Comparison of ENCODE assay signal across 1 cellular context in the genomic region with DNA sequence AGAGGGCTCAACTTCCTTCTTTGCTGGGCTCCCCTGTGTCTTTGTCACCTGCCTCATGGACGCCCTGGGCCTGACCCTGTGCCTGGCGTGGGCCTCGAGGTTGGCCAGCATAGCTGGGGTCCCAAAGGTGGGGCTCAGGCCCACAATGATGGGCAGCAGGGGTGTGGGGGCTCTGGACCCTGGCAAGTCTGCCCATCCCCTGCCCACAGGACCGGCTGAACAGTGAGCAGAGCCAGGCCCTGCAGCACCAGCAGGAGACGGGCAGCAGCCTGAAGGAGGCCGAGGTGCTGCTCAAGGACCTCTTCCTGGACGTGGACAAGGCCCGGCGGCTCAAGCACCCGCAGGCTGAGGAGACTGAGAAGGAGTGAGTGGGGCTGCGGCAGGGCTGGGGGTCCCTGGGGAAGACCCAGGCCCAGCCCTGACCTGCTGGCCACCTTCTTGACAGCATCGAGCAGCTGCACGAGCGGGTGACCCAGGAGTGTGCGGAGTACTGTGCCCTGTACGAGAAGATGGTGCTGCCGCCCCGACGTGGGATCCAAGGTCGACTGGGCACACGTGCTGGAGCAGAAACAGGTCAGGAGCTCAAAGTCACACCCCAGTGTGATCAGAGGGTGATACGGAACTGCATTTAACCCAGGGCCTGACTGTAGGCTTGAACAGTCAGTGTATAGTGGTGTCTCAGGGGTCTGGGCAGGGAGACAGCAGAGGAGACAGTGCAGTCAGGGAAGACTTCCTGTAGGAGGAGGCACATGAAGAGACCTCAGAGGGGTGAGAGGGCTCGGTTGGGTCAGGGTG.
A peak's percentile ranks its signal among the peaks of the same experiment; 100 is the strongest.
TF ChIP-seq lines count a peak whose summit lies in the region.

No MANE protein-coding gene starts in this region.

TF ChIP-seq in HepG2, 621 proteins besides CTCF, POLR2A, EP300 and RAD21:
- TF ChIP-seq, protein P1, sequence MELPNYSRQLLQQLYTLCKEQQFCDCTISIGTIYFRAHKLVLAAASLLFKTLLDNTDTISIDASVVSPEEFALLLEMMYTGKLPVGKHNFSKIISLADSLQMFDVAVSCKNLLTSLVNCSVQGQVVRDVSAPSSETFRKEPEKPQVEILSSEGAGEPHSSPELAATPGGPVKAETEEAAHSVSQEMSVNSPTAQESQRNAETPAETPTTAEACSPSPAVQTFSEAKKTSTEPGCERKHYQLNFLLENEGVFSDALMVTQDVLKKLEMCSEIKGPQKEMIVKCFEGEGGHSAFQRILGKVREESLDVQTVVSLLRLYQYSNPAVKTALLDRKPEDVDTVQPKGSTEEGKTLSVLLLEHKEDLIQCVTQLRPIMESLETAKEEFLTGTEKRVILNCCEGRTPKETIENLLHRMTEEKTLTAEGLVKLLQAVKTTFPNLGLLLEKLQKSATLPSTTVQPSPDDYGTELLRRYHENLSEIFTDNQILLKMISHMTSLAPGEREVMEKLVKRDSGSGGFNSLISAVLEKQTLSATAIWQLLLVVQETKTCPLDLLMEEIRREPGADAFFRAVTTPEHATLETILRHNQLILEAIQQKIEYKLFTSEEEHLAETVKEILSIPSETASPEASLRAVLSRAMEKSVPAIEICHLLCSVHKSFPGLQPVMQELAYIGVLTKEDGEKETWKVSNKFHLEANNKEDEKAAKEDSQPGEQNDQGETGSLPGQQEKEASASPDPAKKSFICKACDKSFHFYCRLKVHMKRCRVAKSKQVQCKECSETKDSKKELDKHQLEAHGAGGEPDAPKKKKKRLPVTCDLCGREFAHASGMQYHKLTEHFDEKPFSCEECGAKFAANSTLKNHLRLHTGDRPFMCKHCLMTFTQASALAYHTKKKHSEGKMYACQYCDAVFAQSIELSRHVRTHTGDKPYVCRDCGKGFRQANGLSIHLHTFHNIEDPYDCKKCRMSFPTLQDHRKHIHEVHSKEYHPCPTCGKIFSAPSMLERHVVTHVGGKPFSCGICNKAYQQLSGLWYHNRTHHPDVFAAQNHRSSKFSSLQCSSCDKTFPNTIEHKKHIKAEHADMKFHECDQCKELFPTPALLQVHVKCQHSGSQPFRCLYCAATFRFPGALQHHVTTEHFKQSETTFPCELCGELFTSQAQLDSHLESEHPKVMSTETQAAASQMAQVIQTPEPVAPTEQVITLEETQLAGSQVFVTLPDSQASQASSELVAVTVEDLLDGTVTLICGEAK (IDR thresholded peaks at IDR 0.05) = no peak
- TF ChIP-seq, protein P1 (CRISPR knock-in tag; IDR thresholded peaks at IDR 0.05) = no peak
- TF ChIP-seq THAP11 (CRISPR knock-in tag; IDR thresholded peaks at IDR 0.05) (no peak), HNRNPL (IDR thresholded peaks at IDR 0.05; ENCODE audit: low read depth, low read length) (0 out of 2 replicates have a peak, but pooled peaks have one; percentile 35), FOSL2 (CRISPR knock-in tag; IDR thresholded peaks at IDR 0.05) (no peak), ZNF232 (CRISPR knock-in tag; IDR thresholded peaks at IDR 0.05; ENCODE audit: borderline replicate concordance) (no peak), MAFK (conservative IDR thresholded peaks at IDR 0.05 in 1 of 2, IDR thresholded peaks at IDR 0.05 in 1 of 2; ENCODE audit: low read length in 2 of 2) (no peak), ZFP36 (IDR thresholded peaks at IDR 0.05; ENCODE audit: borderline replicate concordance, low read depth, low read length, partially characterized antibody) (peak; percentile 55), ZNF296 (CRISPR knock-in tag; conservative IDR thresholded peaks at IDR 0.05) (no peak), ZNF609 (CRISPR knock-in tag; IDR thresholded peaks at IDR 0.05; ENCODE audit: borderline replicate concordance) (no peak), ZNF567 (CRISPR knock-in tag; IDR thresholded peaks at IDR 0.05; ENCODE audit: borderline replicate concordance) (no peak), GABPA (IDR thresholded peaks at IDR 0.05; ENCODE audit: low read depth, low read length) (0 out of 2 replicates have a peak, but pooled peaks have one; percentile 15), GABPA (CRISPR knock-in tag; IDR thresholded peaks at IDR 0.05; ENCODE audit: low read depth) (no peak)
